In genomic region chr7:154503962-154504550, GRCh38 we compare ENCODE assay signal across 8 cellular contexts.
DNase-seq lines count a peak whose midpoint lies in the region; ATAC-seq and TF ChIP-seq lines count a peak whose summit lies in the region.

No MANE protein-coding gene starts in this region.

- peak; percentile 85 for TF ChIP-seq CTCF in C4-2B (conservative IDR thresholded peaks at IDR 0.05)

- ATAC-seq in GM21529 (IDR thresholded peaks at IDR 0.05; ENCODE audit: unreplicated experiment) = peak; percentile 51
- ATAC-seq in HG03095 (IDR thresholded peaks at IDR 0.05; ENCODE audit: unreplicated experiment) = no peak
- ATAC-seq in stimulated activated naive CD8-positive, alpha-beta T cell treated with anti-CD3 and anti-CD28 coated beads, Interleukin-15, Interleukin-2, amounts not matched to agents 100 U/mL and 50 U/mL, for 24 hours = no peak

- no peak overlapping the region for H3K27ac ChIP-seq in C4-2B

- peak; percentile 28 for DNase-seq in NCI-H2171 treated with DMSO at 0.1 percent for 48 hours (lab: John Stamatoyannopoulos, UW)
- peak; percentile 81 for DNase-seq in cerebellar cortex (ENCODE audit: low spot score)
- DNase-seq in midbrain (lab: John Stamatoyannopoulos, UW) = peak; percentile 70
- DNase-seq in stimulated activated naive CD8-positive, alpha-beta T cell treated with anti-CD3 and anti-CD28 coated beads, Interleukin-15, Interleukin-2, amounts not matched to agents 100 U/mL and 50 U/mL, for 24 hours = no peak
- no peak for DNase-seq in NCI-H128 (lab: John Stamatoyannopoulos, UW; ENCODE audit: unreplicated experiment)

Comparison
In these comparisons a context has a peak if more than half of its experiments do, and no peak if none do; other contexts are left out.
1. DNase-seq: peak in NCI-H2171 treated with DMSO at 0.1 percent for 48 hours (single experiment), cerebellar cortex (single experiment) and midbrain (single experiment); none in stimulated activated naive CD8-positive, alpha-beta T cell treated with anti-CD3 and anti-CD28 coated beads, Interleukin-15, Interleukin-2, amounts not matched to agents 100 U/mL and 50 U/mL, for 24 hours (single experiment) and NCI-H128 (single experiment).